Comparison of ENCODE assay signal across 20 cellular contexts in the genomic region with DNA sequence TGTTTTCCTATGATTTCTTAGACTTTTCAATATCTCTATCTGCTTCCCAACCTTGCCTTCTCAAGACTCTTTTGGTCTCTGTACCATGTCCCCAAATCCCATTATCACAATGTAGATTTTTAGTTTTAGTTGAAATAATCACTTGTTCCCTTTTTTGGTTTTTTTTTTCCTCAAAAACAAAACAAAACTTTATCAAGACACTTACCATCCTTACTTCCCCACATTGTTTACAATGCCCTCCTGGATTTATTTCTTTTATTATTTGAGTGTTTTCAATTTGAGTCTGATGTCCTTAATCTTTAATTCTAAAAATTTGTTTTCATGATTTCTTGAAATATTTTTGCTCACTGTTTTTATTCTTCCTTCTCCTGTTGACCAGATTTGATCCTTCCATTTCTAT.
A peak's percentile ranks its signal among the peaks of the same experiment; 100 is the strongest.
DNase-seq lines count a peak whose midpoint lies in the region; ATAC-seq, FAIRE-seq and TF ChIP-seq lines count a peak whose summit lies in the region.
"Had no signal": no experiment of that assay in that cellular context is flagged by ENCODE, and none has a peak within 500 bp of the region (broad histone marks: within the 10 kb centered on the region; RNA-seq: fewer than 3 reads in every experiment).

No MANE protein-coding gene starts in this region.

- H3K27me3 Mint-ChIP-seq in Calu3 (ENCODE audit: unreplicated experiment) = no peaks in the 10 kb centered on the region
- H3K27me3 Mint-ChIP-seq: B cell had no signal

- H3K27ac Mint-ChIP-seq in Calu3 (ENCODE audit: unreplicated experiment) = peak overlapping the region; percentile 89
- H3K27ac Mint-ChIP-seq: B cell; CD4-positive, CD25-positive, alpha-beta regulatory T cell; CD8-positive, alpha-beta T cell had no signal

- H3K4me3 Mint-ChIP-seq in Calu3 (ENCODE audit: low read depth, unreplicated experiment) = no peak overlapping the region
- H3K4me3 Mint-ChIP-seq: B cell; CD4-positive, CD25-positive, alpha-beta regulatory T cell; CD8-positive, alpha-beta T cell had no signal

- intact Hi-C loops in Calu3 (cut with micrococcal nuclease; ENCODE audit: unreplicated experiment) = no loop called here

- H3K4me1 Mint-ChIP-seq in Calu3 (ENCODE audit: low read depth, unreplicated experiment) = peaks cover 41% of the 10 kb centered on the region
- H3K4me1 Mint-ChIP-seq: B cell; CD4-positive, CD25-positive, alpha-beta regulatory T cell had no signal

- CTCF ChIA-PET in Calu3 (lab: Charles Lee) = no interaction called here

- FAIRE-seq in RCC 7860 (lab: Jason Lieb, UNC) (peak; percentile 18), colon (lab: Jason Lieb, UNC) (peak; percentile 75)
- FAIRE-seq: D721Med, GM12891, GM18507, H1 had no signal

- H3K9me3 Mint-ChIP-seq in Calu3 (ENCODE audit: low read depth, unreplicated experiment) = peaks cover 8% of the 10 kb centered on the region
- H3K9me3 Mint-ChIP-seq: CD4-positive, CD25-positive, alpha-beta regulatory T cell; CD8-positive, alpha-beta T cell had no signal

- ATAC-seq in GM18907 (IDR thresholded peaks at IDR 0.05; ENCODE audit: unreplicated experiment) = no peak
- ATAC-seq: CD8-positive, alpha-beta T cell had no signal

- TF ChIP-seq CTCF in Calu3 (IDR thresholded peaks at IDR 0.05; ENCODE audit: unreplicated experiment) = no peak

- no TSS peak for BruUV-seq in Calu3 (replicated peaks; lab: Mats Ljungman, UMichigan)

- no peak for DNase-seq in Calu3
- no peak for DNase-seq in RCC 7860 (ENCODE audit: low spot score)
- DNase-seq in NCI-H2171 (lab: John Stamatoyannopoulos, UW) = no peak
- DNase-seq in NK-92 treated with Interleukin-12 subunit alpha and Interleukin-12 subunit beta, amount 100 ng/mL, for 24 hours (lab: John Stamatoyannopoulos, UW) = no peak
- DNase-seq: Caco-2; CD4-positive, CD25-positive, alpha-beta regulatory T cell; CD8-positive, alpha-beta T cell; DMS 273 treated with DMSO at 0.1 percent for 48 hours; DMS79; EL; GDM1; H7; HCEC 1CT had no signal

- peaks cover 10% of the 10 kb centered on the region for H3K36me3 Mint-ChIP-seq in Calu3 (ENCODE audit: insufficient read depth, unreplicated experiment)
- H3K36me3 Mint-ChIP-seq: CD4-positive, CD25-positive, alpha-beta regulatory T cell; CD8-positive, alpha-beta T cell had no signal
